Comparison of ENCODE assay signal across 1 cellular context in genomic region chr16:2155091-2156024, GRCh38.
TF ChIP-seq lines count a peak whose summit lies in the region.

TSS of gene TRAF7 (plus strand) at chr16:2155782. CDS start at chr16:2163921, 8,139 bp downstream.

TF ChIP-seq in HepG2, 621 proteins besides CTCF, POLR2A, EP300 and RAD21 (continued from another document and continues in another):
- TF ChIP-seq ZBTB20 (CRISPR knock-in tag; IDR thresholded peaks at IDR 0.05; ENCODE audit: borderline replicate concordance, low read depth) (peak; percentile 70; the same call in 1 of the 2 replicates), ZNF550 (CRISPR knock-in tag; IDR thresholded peaks at IDR 0.05; ENCODE audit: borderline replicate concordance) (no peak), REXO4 (CRISPR knock-in tag; IDR thresholded peaks at IDR 0.05; ENCODE audit: borderline replicate concordance) (no peak), MXD4 (CRISPR knock-in tag; IDR thresholded peaks at IDR 0.05) (peak; percentile 75; the same call in 1 of the 2 replicates), MAFG (CRISPR knock-in tag; IDR thresholded peaks at IDR 0.05) (no peak), ZNF776 (CRISPR knock-in tag; IDR thresholded peaks at IDR 0.05) (peak; percentile 86; the same call in 1 of the 2 replicates), ZC3H13 (CRISPR knock-in tag; IDR thresholded peaks at IDR 0.05) (no peak), FOXC1 (CRISPR knock-in tag; IDR thresholded peaks at IDR 0.05; ENCODE audit: borderline replicate concordance) (peak; percentile 96), SKI (IDR thresholded peaks at IDR 0.05; ENCODE audit: partially characterized antibody) (peak; percentile 73), NRL (CRISPR knock-in tag; IDR thresholded peaks at IDR 0.05; ENCODE audit: borderline replicate concordance) (peak; percentile 92; the same call in 1 of the 2 replicates), CBX1 (IDR thresholded peaks at IDR 0.05; ENCODE audit: low read depth) (peak; percentile 84), SP4 (CRISPR knock-in tag; IDR thresholded peaks at IDR 0.05) (peak; percentile 81; the same call in 1 of the 2 replicates), XBP1 (CRISPR knock-in tag; IDR thresholded peaks at IDR 0.05) (no peak), CENPX (CRISPR knock-in tag; IDR thresholded peaks at IDR 0.05) (no peak), RELA (CRISPR knock-in tag; IDR thresholded peaks at IDR 0.05) (no peak), MIXL1 (CRISPR knock-in tag; IDR thresholded peaks at IDR 0.05) (no peak), HCFC1 (IDR thresholded peaks at IDR 0.05; ENCODE audit: low read depth, low read length) (peak; percentile 96), ZNF576 (CRISPR knock-in tag; IDR thresholded peaks at IDR 0.05) (no peak), HMG20A (CRISPR knock-in tag; IDR thresholded peaks at IDR 0.05; ENCODE audit: borderline replicate concordance) (no peak), SALL2 (CRISPR knock-in tag; IDR thresholded peaks at IDR 0.05) (peak; percentile 71; the same call in 1 of the 2 replicates), RXRA (CRISPR knock-in tag; IDR thresholded peaks at IDR 0.05) (peak; percentile 42; the same call in 1 of the 2 replicates), ZNF646 (CRISPR knock-in tag; IDR thresholded peaks at IDR 0.05) (no peak), ZNF674 (CRISPR knock-in tag; IDR thresholded peaks at IDR 0.05; ENCODE audit: low read depth) (0 out of 2 replicates have a peak, but pooled peaks have one; percentile 68), THAP8 (CRISPR knock-in tag; IDR thresholded peaks at IDR 0.05; ENCODE audit: borderline replicate concordance) (no peak), NBN (conservative IDR thresholded peaks at IDR 0.05) (no peak), ZNF883 (CRISPR knock-in tag; IDR thresholded peaks at IDR 0.05; ENCODE audit: not compliant biosample characterization) (peak; percentile 72), MTA3 (CRISPR knock-in tag; IDR thresholded peaks at IDR 0.05) (no peak), ARHGAP35 (CRISPR knock-in tag; IDR thresholded peaks at IDR 0.05; ENCODE audit: borderline replicate concordance) (no peak; the same call in 1 of the 2 replicates), AFF4 (CRISPR knock-in tag; IDR thresholded peaks at IDR 0.05) (peak; percentile 89), MAFF (IDR thresholded peaks at IDR 0.05; ENCODE audit: low read depth, low read length) (no peak), IRX3 (CRISPR knock-in tag; IDR thresholded peaks at IDR 0.05; ENCODE audit: borderline replicate concordance, low read depth) (peak; percentile 62; the same call in 1 of the 2 replicates), ZSCAN9 (CRISPR knock-in tag; IDR thresholded peaks at IDR 0.05; ENCODE audit: borderline replicate concordance) (peak; percentile 93), FOXA1 (IDR thresholded peaks at IDR 0.05) (no peak), FOXA1 (CRISPR knock-in tag; IDR thresholded peaks at IDR 0.05) (no peak), ZNF280B (CRISPR knock-in tag; IDR thresholded peaks at IDR 0.05; ENCODE audit: borderline replicate concordance) (0 out of 2 replicates have a peak, but pooled peaks have one; percentile 32), ZNF446 (CRISPR knock-in tag; IDR thresholded peaks at IDR 0.05) (no peak), LBX2 (CRISPR knock-in tag; IDR thresholded peaks at IDR 0.05; ENCODE audit: borderline replicate concordance) (peak; percentile 40; the same call in 1 of the 2 replicates)
- TF ChIP-seq, protein P1, sequence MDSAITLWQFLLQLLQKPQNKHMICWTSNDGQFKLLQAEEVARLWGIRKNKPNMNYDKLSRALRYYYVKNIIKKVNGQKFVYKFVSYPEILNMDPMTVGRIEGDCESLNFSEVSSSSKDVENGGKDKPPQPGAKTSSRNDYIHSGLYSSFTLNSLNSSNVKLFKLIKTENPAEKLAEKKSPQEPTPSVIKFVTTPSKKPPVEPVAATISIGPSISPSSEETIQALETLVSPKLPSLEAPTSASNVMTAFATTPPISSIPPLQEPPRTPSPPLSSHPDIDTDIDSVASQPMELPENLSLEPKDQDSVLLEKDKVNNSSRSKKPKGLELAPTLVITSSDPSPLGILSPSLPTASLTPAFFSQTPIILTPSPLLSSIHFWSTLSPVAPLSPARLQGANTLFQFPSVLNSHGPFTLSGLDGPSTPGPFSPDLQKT (CRISPR knock-in tag; IDR thresholded peaks at IDR 0.05; ENCODE audit: borderline replicate concordance): peak; percentile 98
- TF ChIP-seq, protein P2, sequence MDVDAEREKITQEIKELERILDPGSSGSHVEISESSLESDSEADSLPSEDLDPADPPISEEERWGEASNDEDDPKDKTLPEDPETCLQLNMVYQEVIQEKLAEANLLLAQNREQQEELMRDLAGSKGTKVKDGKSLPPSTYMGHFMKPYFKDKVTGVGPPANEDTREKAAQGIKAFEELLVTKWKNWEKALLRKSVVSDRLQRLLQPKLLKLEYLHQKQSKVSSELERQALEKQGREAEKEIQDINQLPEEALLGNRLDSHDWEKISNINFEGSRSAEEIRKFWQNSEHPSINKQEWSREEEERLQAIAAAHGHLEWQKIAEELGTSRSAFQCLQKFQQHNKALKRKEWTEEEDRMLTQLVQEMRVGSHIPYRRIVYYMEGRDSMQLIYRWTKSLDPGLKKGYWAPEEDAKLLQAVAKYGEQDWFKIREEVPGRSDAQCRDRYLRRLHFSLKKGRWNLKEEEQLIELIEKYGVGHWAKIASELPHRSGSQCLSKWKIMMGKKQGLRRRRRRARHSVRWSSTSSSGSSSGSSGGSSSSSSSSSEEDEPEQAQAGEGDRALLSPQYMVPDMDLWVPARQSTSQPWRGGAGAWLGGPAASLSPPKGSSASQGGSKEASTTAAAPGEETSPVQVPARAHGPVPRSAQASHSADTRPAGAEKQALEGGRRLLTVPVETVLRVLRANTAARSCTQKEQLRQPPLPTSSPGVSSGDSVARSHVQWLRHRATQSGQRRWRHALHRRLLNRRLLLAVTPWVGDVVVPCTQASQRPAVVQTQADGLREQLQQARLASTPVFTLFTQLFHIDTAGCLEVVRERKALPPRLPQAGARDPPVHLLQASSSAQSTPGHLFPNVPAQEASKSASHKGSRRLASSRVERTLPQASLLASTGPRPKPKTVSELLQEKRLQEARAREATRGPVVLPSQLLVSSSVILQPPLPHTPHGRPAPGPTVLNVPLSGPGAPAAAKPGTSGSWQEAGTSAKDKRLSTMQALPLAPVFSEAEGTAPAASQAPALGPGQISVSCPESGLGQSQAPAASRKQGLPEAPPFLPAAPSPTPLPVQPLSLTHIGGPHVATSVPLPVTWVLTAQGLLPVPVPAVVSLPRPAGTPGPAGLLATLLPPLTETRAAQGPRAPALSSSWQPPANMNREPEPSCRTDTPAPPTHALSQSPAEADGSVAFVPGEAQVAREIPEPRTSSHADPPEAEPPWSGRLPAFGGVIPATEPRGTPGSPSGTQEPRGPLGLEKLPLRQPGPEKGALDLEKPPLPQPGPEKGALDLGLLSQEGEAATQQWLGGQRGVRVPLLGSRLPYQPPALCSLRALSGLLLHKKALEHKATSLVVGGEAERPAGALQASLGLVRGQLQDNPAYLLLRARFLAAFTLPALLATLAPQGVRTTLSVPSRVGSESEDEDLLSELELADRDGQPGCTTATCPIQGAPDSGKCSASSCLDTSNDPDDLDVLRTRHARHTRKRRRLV (CRISPR knock-in tag; IDR thresholded peaks at IDR 0.05): 0 out of 2 replicates have a peak, but pooled peaks have one; percentile 22
